In genomic region chr5:37902323-37902722, GRCh38 we compare ENCODE assay signal across 3 cellular contexts.
"Had no signal": no experiment of that assay in that cellular context is flagged by ENCODE, and none has a peak within 500 bp of the region (broad histone marks: within the 10 kb centered on the region; RNA-seq: fewer than 3 reads in every experiment).

No MANE protein-coding gene starts in this region.

- H3K4me3 ChIP-seq: GM12878 had no signal

- DNase-seq: GDM1, GF-D8 had no signal

- ATAC-seq: GM12878 had no signal
